In genomic region chr18:64720781-64721464, GRCh38 we compare ENCODE assay signal across 18 cellular contexts.
DNase-seq lines count a peak whose midpoint lies in the region; ATAC-seq and TF ChIP-seq lines count a peak whose summit lies in the region.
"Had no signal": no experiment of that assay in that cellular context is flagged by ENCODE, and none has a peak within 500 bp of the region (broad histone marks: within the 10 kb centered on the region; RNA-seq: fewer than 3 reads in every experiment).

No MANE protein-coding gene starts in this region.

- H3K27ac ChIP-seq in colonic mucosa = peak overlapping the region; percentile 48
- H3K27ac ChIP-seq: brain microvascular endothelial cell, heart left ventricle, ovary had no signal

- no peak overlapping the region for H3K4me3 Mint-ChIP-seq in neural crest cell
- H3K4me3 Mint-ChIP-seq: dendritic cell treated with granulocyte-macrophage colony-stimulating factor and Interleukin-4, amounts not matched to agents 40 ng/mL and 50 ng/mL, for 4 days had no signal

- H3K27me3 Mint-ChIP-seq in neural crest cell (ENCODE audit: low read depth) = no peaks in the 10 kb centered on the region
- H3K27me3 Mint-ChIP-seq: dendritic cell treated with granulocyte-macrophage colony-stimulating factor and Interleukin-4, amounts not matched to agents 40 ng/mL and 50 ng/mL, for 4 days had no signal

- DNase-seq in DMS53 (lab: John Stamatoyannopoulos, UW) = peak; percentile 98
- DNase-seq in NCI-H1092 (lab: John Stamatoyannopoulos, UW) = peak; percentile 13
- DNase-seq in colonic mucosa = peak; percentile 51
- DNase-seq in neural crest cell (ENCODE audit: low read depth, low spot score) = peak; percentile 9
- DNase-seq in GM19240 (ENCODE audit: insufficient read length, low spot score) = no peak
- no peak for DNase-seq in activated gamma-delta T cell treated with Interleukin-2 at 50 U/mL for 16 hours
- DNase-seq: activated CD4-positive, alpha-beta T cell treated with anti-CD3 and anti-CD28 coated beads, Interleukin-2, amount 50 U/mL, for 48 hours; activated effector memory CD4-positive, alpha-beta T cell treated with anti-CD3 and anti-CD28 coated beads, Interleukin-2, amount 50 U/mL, for 16 hours; brain microvascular endothelial cell; DMS 273 treated with DMSO at 0.1 percent for 48 hours; heart left ventricle; Kasumi-1; NCI-H1105; NCI-H526; ovary; T-helper 2 cell had no signal

- H3K9me3 Mint-ChIP-seq in neural crest cell = no peaks in the 10 kb centered on the region

- H3K36me3 ChIP-seq in colonic mucosa = no peaks in the 10 kb centered on the region
- H3K36me3 ChIP-seq: brain microvascular endothelial cell, heart left ventricle, ovary had no signal

- H3K9me3 ChIP-seq in colonic mucosa = no peaks in the 10 kb centered on the region
- H3K9me3 ChIP-seq: ovary had no signal

- no peak overlapping the region for H3K4me3 ChIP-seq in colonic mucosa
- H3K4me3 ChIP-seq: heart left ventricle, ovary had no signal

- H3K4me1 Mint-ChIP-seq in neural crest cell = peaks cover 12% of the 10 kb centered on the region

- H3K9ac ChIP-seq in colonic mucosa (ENCODE audit: low read depth in 2 of 2, low read length in 2 of 2) = no peak overlapping the region

- intact Hi-C loops in colonic mucosa (cut with DNase I) = no loop called here

- H3K4me1 ChIP-seq in colonic mucosa = no peaks in the 10 kb centered on the region
- H3K4me1 ChIP-seq: heart left ventricle had no signal

- no peak for TF ChIP-seq CTCF in colonic mucosa (IDR thresholded peaks at IDR 0.05)
- TF ChIP-seq CTCF in neural crest cell (conservative IDR thresholded peaks at IDR 0.05) = no peak

- peak overlapping the region; percentile 27 for H3K27ac Mint-ChIP-seq in neural crest cell (ENCODE audit: unreplicated experiment)
- H3K27ac Mint-ChIP-seq: dendritic cell treated with granulocyte-macrophage colony-stimulating factor and Interleukin-4, amounts not matched to agents 40 ng/mL and 50 ng/mL, for 4 days had no signal

- no peaks in the 10 kb centered on the region for H3K36me3 Mint-ChIP-seq in neural crest cell (ENCODE audit: low read depth)

- H3K27me3 ChIP-seq in colonic mucosa = no peaks in the 10 kb centered on the region
- H3K27me3 ChIP-seq: brain microvascular endothelial cell, heart left ventricle, ovary had no signal

- ATAC-seq in GM18517 (IDR thresholded peaks at IDR 0.05; ENCODE audit: unreplicated experiment) = no peak
- ATAC-seq: heart left ventricle had no signal

Comparison
In these comparisons a context has a peak if more than half of its experiments do, and no peak if none do; other contexts are left out.
1. DNase-seq: peak in DMS53 (single experiment), NCI-H1092 (single experiment), colonic mucosa (single experiment) and neural crest cell (single experiment); none in GM19240 (single experiment) and activated gamma-delta T cell treated with Interleukin-2 at 50 U/mL for 16 hours (single experiment).